ENCODE assay signal across 19 cellular contexts in genomic region chr9:132591751-132592314, GRCh38. TPM values are rescaled to one million over a fixed set of nuclear protein-coding genes. Genes with fewer than 3 reads are reported as not detected.
DNase-seq lines count a peak whose midpoint lies in the region; ATAC-seq and TF ChIP-seq lines count a peak whose summit lies in the region.
"Had no signal": no experiment of that assay in that cellular context is flagged by ENCODE, and none has a peak within 500 bp of the region (broad histone marks: within the 10 kb centered on the region; RNA-seq: fewer than 3 reads in every experiment).

No MANE protein-coding gene starts in this region.

- BruUV-seq in A673 (replicated peaks; lab: Mats Ljungman, UMichigan) (no TSS peak), OCI-LY7 (replicated peaks; lab: Mats Ljungman, UMichigan) (no TSS peak)

- H3K4me2 ChIP-seq in OCI-LY7 (ENCODE audit: low read length), result no peak overlapping the region
- H3K4me2 ChIP-seq: KMS-11 had no signal

- no peak overlapping the region for H3K9ac ChIP-seq in HUES48 (ENCODE audit: low read depth, low read length)
- H3K9ac ChIP-seq in iPS-20b (ENCODE audit: low read depth, low read length), result peak overlapping the region; percentile 53; the same call in 1 of the 2 replicates
- H3K9ac ChIP-seq: KMS-11 had no signal

- H3K36me3 ChIP-seq in HUES48 (ENCODE audit: control insufficient read depth, insufficient read depth, low read length) (peaks cover 14% of the 10 kb centered on the region; the same call in 1 of the 2 replicates), ectodermal cell (ENCODE audit: control insufficient read depth, insufficient read depth, low read length) (no peaks in the 10 kb centered on the region), iPS-20b (ENCODE audit: insufficient read depth, low read depth, low read length) (peaks cover 21% of the 10 kb centered on the region), A673 (ENCODE audit: insufficient read depth, low read length, poor library complexity, severe bottlenecking) (peaks cover 4% of the 10 kb centered on the region), OCI-LY7 (ENCODE audit: insufficient read depth, low read length) (peaks cover 35% of the 10 kb centered on the region)

- WGBS in ectodermal cell, 2 experiments, result 1% methylated on average over 8 to 9 of the region's 9 CpGs

- no peaks in the 10 kb centered on the region for H4K20me1 ChIP-seq in OCI-LY7 (ENCODE audit: insufficient read depth, low read length)

- H2AFZ ChIP-seq in OCI-LY7 (ENCODE audit: low read length), result no peak overlapping the region

- peak; percentile 36 for DNase-seq in retina
- DNase-seq in A673 (ENCODE audit: low spot score), result no peak
- DNase-seq in OCI-LY7 (ENCODE audit: low spot score), result no peak
- DNase-seq: ACHN, AML-193, DMS153, NCI-H1436, NCI-H2081, NCI-H510A treated with DMSO at 0.1 percent for 48 hours, SHP77 treated with DMSO at 0.1 percent for 48 hours had no signal

- POLR2A ChIA-PET in A673 (lab: Charles Lee; ENCODE audit: low non-redundant PET), result no interaction called here
- POLR2A ChIA-PET in OCI-LY7 (lab: Charles Lee), result interaction anchor here (0.6 kb wide), 1 partner anchor 22 kb away, joined by 4 read pairs; no protein-coding TSS in a partner anchor

- no peak for TF ChIP-seq CTCF in A673 (conservative IDR thresholded peaks at IDR 0.05; ENCODE audit: low read depth, low read length)
- TF ChIP-seq CTCF in OCI-LY7 (conservative IDR thresholded peaks at IDR 0.05; ENCODE audit: low read length), result no peak

- H3K27ac ChIP-seq in HUES48 (ENCODE audit: low read depth, low read length) (peak overlapping the region; percentile 66), ectodermal cell (ENCODE audit: insufficient read depth, low read depth, low read length, poor library complexity, severe bottlenecking) (peak overlapping the region; percentile 91), iPS-20b (ENCODE audit: low read length) (peak overlapping the region; percentile 44), A673 (ENCODE audit: low read depth, low read length, poor library complexity, severe bottlenecking) (no peak overlapping the region), OCI-LY7 (ENCODE audit: low read depth, low read length, poor library complexity, severe bottlenecking) (no peak overlapping the region)
- H3K27ac ChIP-seq: KMS-11 had no signal

- CTCF ChIA-PET in A673 (lab: Charles Lee) (no interaction called here), OCI-LY7 (lab: Charles Lee; ENCODE audit: unreplicated experiment) (no interaction called here)

- H3K9me3 ChIP-seq in HUES48 (ENCODE audit: control insufficient read depth, insufficient read depth, low read length) (no peaks in the 10 kb centered on the region), ectodermal cell (ENCODE audit: control insufficient read depth, low read length) (no peaks in the 10 kb centered on the region), iPS-20b (ENCODE audit: insufficient read depth, low read depth, low read length) (peaks cover 3% of the 10 kb centered on the region; the same call in 1 of the 2 replicates), A673 (ENCODE audit: low read depth, low read length, poor library complexity, severe bottlenecking) (no peaks in the 10 kb centered on the region), OCI-LY7 (ENCODE audit: low read length) (no peaks in the 10 kb centered on the region)

- no peaks in the 10 kb centered on the region for H3K9me2 ChIP-seq in OCI-LY7 (ENCODE audit: insufficient read depth, low read length)

- H3K4me1 ChIP-seq in HUES48 (ENCODE audit: control insufficient read depth, insufficient read depth, low read length) (peaks cover 23% of the 10 kb centered on the region), ectodermal cell (ENCODE audit: control insufficient read depth, insufficient read depth, low read length) (peaks cover 51% of the 10 kb centered on the region), iPS-20b (ENCODE audit: insufficient read depth, low read length) (peaks cover 20% of the 10 kb centered on the region; the same call in 1 of the 2 replicates), A673 (ENCODE audit: insufficient read depth, low read length, poor library complexity, severe bottlenecking) (no peaks in the 10 kb centered on the region), OCI-LY7 (ENCODE audit: insufficient read depth, low read length, poor library complexity, severe bottlenecking) (no peaks in the 10 kb centered on the region)

- intact Hi-C loops in A673 (cut with micrococcal nuclease; ENCODE audit: unreplicated experiment) (no loop called here), OCI-LY7 (cut with micrococcal nuclease; ENCODE audit: unreplicated experiment) (no loop called here)

- H3K4me3 ChIP-seq in HUES48 (ENCODE audit: low read depth, low read length) (peak overlapping the region; percentile 45), ectodermal cell (ENCODE audit: insufficient read depth, low read depth, low read length) (peak overlapping the region; percentile 20), iPS-20b (ENCODE audit: low read length) (peak overlapping the region; percentile 66), A673 (ENCODE audit: low read depth, low read length, poor library complexity, severe bottlenecking) (no peak overlapping the region), OCI-LY7 (ENCODE audit: low read depth, low read length, poor library complexity, severe bottlenecking) (no peak overlapping the region)

- peaks cover 68% of the 10 kb centered on the region for H3K27me3 ChIP-seq in HUES48 (ENCODE audit: control insufficient read depth, insufficient read depth, low read length)
- peaks cover 51% of the 10 kb centered on the region for H3K27me3 ChIP-seq in ectodermal cell (ENCODE audit: control insufficient read depth, insufficient read depth, low read length, poor library complexity, severe bottlenecking)
- peaks cover 73% of the 10 kb centered on the region for H3K27me3 ChIP-seq in iPS-20b (ENCODE audit: insufficient read depth, low read length)
- H3K27me3 ChIP-seq in A673 (replicated peaks; ENCODE audit: insufficient read depth, low read depth, low read length, poor library complexity), result peaks cover 56% of the 10 kb centered on the region

- no peaks in the 10 kb centered on the region for H3K79me2 ChIP-seq in OCI-LY7 (ENCODE audit: insufficient read depth, low read depth, low read length)

- no peak for ATAC-seq in GM21390 (IDR thresholded peaks at IDR 0.05; ENCODE audit: unreplicated experiment)
- no peak for ATAC-seq in HG03378 (IDR thresholded peaks at IDR 0.05; ENCODE audit: unreplicated experiment)
- ATAC-seq: SK-N-SH treated with all-trans-retinoic acid at 6 μM for 48 hours had no signal

RNA-seq across cellular contexts. Expression of gene BARHL1, which starts 9.4 kb away (rescaled TPM):
- 20.4 TPM for polyA plus RNA-seq in ectodermal cell (2013, experiment 1 of 4)
- polyA plus RNA-seq in ectodermal cell (2013, experiment 2 of 4), result 40.3 TPM
- polyA plus RNA-seq in ectodermal cell (2013, experiment 3 of 4), result 18.3 TPM
- polyA plus RNA-seq in ectodermal cell (2013, experiment 4 of 4), result 27.6 TPM
- total RNA-seq in A673 (2021) (not detected in 2 replicates), OCI-LY7 (2022) (not detected in 2 replicates)
- total RNA-seq in OCI-LY7 (2014; rRNA removed; shearing (Covaris generic)), result not detected in 2 replicates
- total RNA-seq: M059J had no signal
- polyA plus RNA-seq: CD14-positive monocyte had no signal

Comparison
In these comparisons a context has a peak if more than half of its experiments do, and no peak if none do; other contexts are left out.
1. H3K27ac ChIP-seq: peak in HUES48 (single experiment), ectodermal cell (single experiment) and iPS-20b (single experiment); none in A673 (single experiment) and OCI-LY7 (single experiment).
2. H3K4me3 ChIP-seq: peak in HUES48 (single experiment), ectodermal cell (single experiment) and iPS-20b (single experiment); none in A673 (single experiment) and OCI-LY7 (single experiment).